In the genomic region with DNA sequence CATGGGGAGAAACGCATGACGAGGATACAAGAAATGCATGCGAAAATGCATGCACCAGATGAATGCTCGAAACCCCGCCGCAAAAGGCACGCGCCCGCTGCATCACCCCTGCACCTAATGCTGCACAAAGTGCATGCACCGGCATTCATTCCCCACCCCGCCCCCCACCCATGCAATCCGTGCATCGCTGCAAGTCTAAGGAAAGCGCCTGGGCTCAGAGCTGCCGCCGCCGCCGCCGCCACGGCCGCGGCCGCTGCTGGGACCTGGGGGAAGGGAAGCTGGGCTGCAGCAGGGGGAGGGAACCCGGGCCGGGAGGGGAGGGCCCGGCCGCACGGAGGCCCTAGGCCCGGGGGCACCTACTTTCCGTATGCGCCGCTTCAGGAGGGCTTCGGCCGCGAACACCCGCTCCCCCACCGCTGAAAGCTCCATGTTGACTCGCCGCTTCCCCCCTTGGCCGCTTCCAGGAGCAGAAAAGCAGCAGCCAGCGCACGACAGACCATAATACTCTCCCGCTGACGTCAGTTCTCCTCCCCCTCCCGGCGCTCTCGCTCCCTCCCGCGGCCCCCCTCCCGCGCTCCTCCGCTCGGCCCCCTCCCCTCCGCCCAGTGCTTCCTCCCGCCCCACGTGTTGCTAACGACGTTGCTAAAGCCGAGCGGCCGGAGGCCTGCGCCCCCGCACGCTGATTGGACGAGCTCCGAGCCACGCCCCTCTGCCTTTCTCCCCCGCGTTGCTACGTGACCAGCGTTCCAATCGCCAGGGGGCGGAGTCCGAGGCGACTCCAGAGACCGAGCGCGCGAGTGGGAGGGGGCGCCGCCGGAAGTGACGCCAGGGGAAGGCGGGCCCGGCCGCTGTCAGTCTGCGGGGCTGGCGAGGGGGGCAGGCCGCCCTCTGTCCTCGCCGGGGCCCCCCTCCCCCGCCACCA, we compare ENCODE assay signal across 8 cellular contexts. TPM values are rescaled to one million over a fixed set of nuclear protein-coding genes. Genes with fewer than 3 reads are reported as not detected.
DNase-seq lines count a peak whose midpoint lies in the region; TF ChIP-seq lines count a peak whose summit lies in the region.

A gene (minus strand): TSS at position 508 of the 922 bp plus-strand sequence. CDS start 79 bp downstream, at position 429.

- H3K4me3 ChIP-seq in NB4 (ENCODE audit: low read depth, low read length), result peak within 1 kb of the TSS; percentile 83
- peak within 1 kb of the TSS; percentile 78 for H3K4me3 ChIP-seq in suprapubic skin

- 0% methylated on average over 4 of the region's 92 CpGs for whole genome bisulfite sequencing in suprapubic skin

- peaks cover 70% of the 10 kb centered on the region for H3K4me1 ChIP-seq in suprapubic skin

- peaks cover 38% of the 10 kb centered on the region for H3K4me1 Mint-ChIP-seq in HFFc6 (ENCODE audit: low read depth)

- TF ChIP-seq EP300 in suprapubic skin (IDR thresholded peaks at IDR 0.05), result no peak

- TF ChIP-seq POLR2A in NB4 (IDR thresholded peaks at IDR 0.05; ENCODE audit: extremely low read depth, insufficient read length), result peak; percentile 31
- no peak for TF ChIP-seq POLR2A in suprapubic skin (IDR thresholded peaks at IDR 0.05)

- peak; percentile 87 for DNase-seq in GM04503 (ENCODE audit: low read depth)
- peak; percentile 99 for DNase-seq in HFFc6
- DNase-seq in NB4 (ENCODE audit: low read depth), result peak; percentile 99
- DNase-seq in SK-N-DZ (ENCODE audit: low spot score), result peak; percentile 100
- peak; percentile 99 for DNase-seq in activated naive CD4-positive, alpha-beta T cell treated with anti-CD3 and anti-CD28 coated beads, Interleukin-2, amount 50 U/mL, for 16 hours
- DNase-seq in glomerular endothelial cell (ENCODE audit: extremely low read depth, low read depth, low spot score), result peak; percentile 82
- DNase-seq in nucleus accumbens (lab: John Stamatoyannopoulos, UW), result peak; percentile 88 to 100 (median 99)
- peak; percentile 100 for DNase-seq in suprapubic skin (ENCODE audit: low spot score in 2 of 2)

- peaks cover 6% of the 10 kb centered on the region for H3K36me3 ChIP-seq in suprapubic skin

- H3K27ac Mint-ChIP-seq in HFFc6, result peak within 1 kb of the TSS; percentile 86

- H3K27me3 Mint-ChIP-seq in HFFc6 (ENCODE audit: insufficient read depth), result peaks cover 41% of the 10 kb centered on the region

- peaks cover 60% of the 10 kb centered on the region for H3K27me3 ChIP-seq in suprapubic skin

- no peaks in the 10 kb centered on the region for H3K9me3 Mint-ChIP-seq in HFFc6

- H3K4me3 Mint-ChIP-seq in HFFc6, result peak within 1 kb of the TSS; percentile 91

- no peaks in the 10 kb centered on the region for H3K9me3 ChIP-seq in suprapubic skin

- peak; percentile 68 for TF ChIP-seq CTCF in HFFc6 (IDR thresholded peaks at IDR 0.05)
- no peak for TF ChIP-seq CTCF in NB4 (IDR thresholded peaks at IDR 0.05; ENCODE audit: low read depth, low read length)
- TF ChIP-seq CTCF in suprapubic skin (IDR thresholded peaks at IDR 0.05), result peak in 1 of 2 donors; percentile 19

- peak within 1 kb of the TSS; percentile 76 for H3K27ac ChIP-seq in suprapubic skin

- peaks cover 4% of the 10 kb centered on the region; the same call in 1 of the 2 replicates for H3K36me3 Mint-ChIP-seq in HFFc6 (ENCODE audit: low read depth)

RNA-seq across cellular contexts. Expression of the gene that starts here (rescaled TPM):
- 10 to 100 TPM in 1 of 6 experiments, 1 to 10 TPM in 5; 6.0 to 10.6 (median 8.1) TPM for total RNA-seq in HFFc6 (2021; fragmentation: NEBNext Ultra II Directional; extraction: Animal tissue kit (Norgen Biotek cat#: 25700))
- polyA plus RNA-seq in SK-N-DZ (2014; cell fraction: cytosol; rRNA removed), result 16.5 and 24.6 TPM in 2 replicates
- 43.5 and 47.0 TPM in 2 replicates for polyA plus RNA-seq in SK-N-DZ (2014; cell fraction: nucleus; rRNA removed)
- total RNA-seq in glomerular endothelial cell (2.1 and 4.2 TPM in 2 replicates), suprapubic skin (1 to 10 TPM; 2.3 to 6.4 (median 3.1) TPM)

Comparison
In these comparisons a context has a peak if more than half of its experiments do, and no peak if none do; other contexts are left out.
1. Peak in every context shown above with its lines: DNase-seq, H3K4me3 ChIP-seq and H3K27ac ChIP-seq.